11 cellular contexts compared by ENCODE assay signal in genomic region chr10:33009244-33010131, GRCh38. TPM values are rescaled to one million over a fixed set of nuclear protein-coding genes. Genes with fewer than 3 reads are reported as not detected.
DNase-seq lines count a peak whose midpoint lies in the region; ATAC-seq and TF ChIP-seq lines count a peak whose summit lies in the region.
"Had no signal": no experiment of that assay in that cellular context is flagged by ENCODE, and none has a peak within 500 bp of the region (broad histone marks: within the 10 kb centered on the region; RNA-seq: fewer than 3 reads in every experiment).

No MANE protein-coding gene starts in this region.

- H3K9me3 ChIP-seq in CD8-positive, alpha-beta T cell (ENCODE audit: low read length), result no peaks in the 10 kb centered on the region
- H3K9me3 ChIP-seq in T-helper 17 cell (ENCODE audit: control insufficient read depth, low read length, poor library complexity, severe bottlenecking), result no peaks in the 10 kb centered on the region
- no peaks in the 10 kb centered on the region for H3K9me3 ChIP-seq in aorta (ENCODE audit: control insufficient read depth, low read length)
- H3K9me3 ChIP-seq: right atrium auricular region had no signal

- TF ChIP-seq CTCF in CD8-positive, alpha-beta T cell (IDR thresholded peaks at IDR 0.05), result no peak

- no peaks in the 10 kb centered on the region for H3K9me3 Mint-ChIP-seq in CD8-positive, alpha-beta T cell
- H3K9me3 Mint-ChIP-seq in immature natural killer cell, result no peaks in the 10 kb centered on the region
- H3K9me3 Mint-ChIP-seq: CD14-positive monocyte, naive B cell had no signal

- H3K4me3 Mint-ChIP-seq in CD8-positive, alpha-beta T cell, result no peak overlapping the region
- peak overlapping the region; percentile 79 for H3K4me3 Mint-ChIP-seq in T-helper 17 cell
- H3K4me3 Mint-ChIP-seq in immature natural killer cell, result peak overlapping the region; percentile 74 to 91 (median 76)
- H3K4me3 Mint-ChIP-seq: CD14-positive monocyte, endodermal cell had no signal

- H3K4me3 ChIP-seq in ACC112 (ENCODE audit: low read depth, low read length), result peak overlapping the region; percentile 56
- no peak overlapping the region for H3K4me3 ChIP-seq in CD8-positive, alpha-beta T cell (ENCODE audit: low read depth, low read length)
- H3K4me3 ChIP-seq in aorta (ENCODE audit: low read length in 2 of 2), result no peak overlapping the region
- H3K4me3 ChIP-seq: right atrium auricular region had no signal

- ATAC-seq in CD8-positive, alpha-beta T cell, result no peak
- ATAC-seq in T-helper 17 cell, result no peak
- ATAC-seq in aorta (ENCODE audit: low FRiP score), result no peak

- H3K4me1 ChIP-seq in ACC112 (ENCODE audit: control insufficient read depth, insufficient read depth, low read length, unreplicated experiment) (peaks cover 38% of the 10 kb centered on the region), aorta (ENCODE audit: control insufficient read depth in 1 of 2, insufficient read depth in 2 of 2, low read length in 2 of 2) (peaks cover 0 to 1% of the 10 kb centered on the region in 2 donors)
- H3K4me1 ChIP-seq in CD8-positive, alpha-beta T cell (ENCODE audit: insufficient read depth, low read length), result peaks cover 9% of the 10 kb centered on the region

- H2AFZ ChIP-seq in ACC112 (ENCODE audit: low read length, unreplicated experiment), result no peak overlapping the region

- H3K27me3 ChIP-seq in ACC112 (ENCODE audit: insufficient read depth, low read length) (no peaks in the 10 kb centered on the region), aorta (ENCODE audit: control insufficient read depth in 1 of 2, insufficient read depth in 2 of 2, low read length in 1 of 2) (no peaks in the 10 kb centered on the region)
- H3K27me3 ChIP-seq in CD8-positive, alpha-beta T cell (ENCODE audit: insufficient read depth, low read length), result no peaks in the 10 kb centered on the region
- H3K27me3 ChIP-seq: right atrium auricular region had no signal

- H3K27me3 Mint-ChIP-seq in CD8-positive, alpha-beta T cell (ENCODE audit: low read depth), result peaks cover 12% of the 10 kb centered on the region
- H3K27me3 Mint-ChIP-seq in T-helper 17 cell (no peaks in the 10 kb centered on the region), immature natural killer cell (ENCODE audit: low read depth in 3 of 3) (peaks cover 3 to 8% (median 5%) of the 10 kb centered on the region in 3 donors)

- H3K36me3 ChIP-seq in ACC112 (ENCODE audit: insufficient read depth, low read length) (no peaks in the 10 kb centered on the region), aorta (ENCODE audit: control insufficient read depth in 1 of 2, insufficient read depth in 2 of 2, low read length in 1 of 2) (no peaks in the 10 kb centered on the region)
- H3K36me3 ChIP-seq in CD8-positive, alpha-beta T cell (ENCODE audit: insufficient read depth, low read length), result no peaks in the 10 kb centered on the region
- H3K36me3 ChIP-seq: right atrium auricular region had no signal

- H3K27ac ChIP-seq in ACC112 (ENCODE audit: low read depth, low read length), result peak overlapping the region; percentile 82
- H3K27ac ChIP-seq in CD8-positive, alpha-beta T cell (ENCODE audit: low read depth, low read length), result no peak overlapping the region
- H3K27ac ChIP-seq in aorta (ENCODE audit: low read depth in 1 of 2, low read length in 2 of 2), result no peak overlapping the region
- H3K27ac ChIP-seq: right atrium auricular region had no signal

- intact Hi-C loops in CD8-positive, alpha-beta T cell (cut with DNase I, micrococcal nuclease), result loop anchor here (1.0 to 10.0 kb wide), 10 partner anchors 29 to 819 kb away; partner anchors contain the start of genes CCDC7 (in 1 of the 2) and ITGB1 (in 1 of the 2)
- intact Hi-C loops in aorta (cut with DNase I), result loop anchor here (1.0 to 5.0 kb wide), 3 partner anchors 67 to 214 kb away; no protein-coding TSS in a partner anchor

- peaks cover 9% of the 10 kb centered on the region for H3K79me2 ChIP-seq in ACC112 (ENCODE audit: control insufficient read depth, insufficient read depth, low read length, unreplicated experiment)

- H3K4me1 Mint-ChIP-seq in CD8-positive, alpha-beta T cell (ENCODE audit: low read depth), result peaks cover 35% of the 10 kb centered on the region
- H3K4me1 Mint-ChIP-seq in T-helper 17 cell (peaks cover 37% of the 10 kb centered on the region), immature natural killer cell (peaks cover 47 to 60% of the 10 kb centered on the region in 2 donors)

- POLR2A ChIA-PET in CD8-positive, alpha-beta T cell (lab: Charles Lee), result interaction anchor here (0.7 to 1.7 kb wide), 4 partner anchors 14 to 631 kb away, joined by 3 to 8 read pairs (median 3); no protein-coding TSS in a partner anchor

- 63 to 67% methylated on average over 5 of the region's 5 CpGs for WGBS in aorta, 2 donors

- no peak for DNase-seq in CD8-positive, alpha-beta T cell
- DNase-seq in T-helper 17 cell (no peak), immature natural killer cell (no peak), AG20443 (ENCODE audit: low spot score) (no peak), aorta (no peak), nucleus accumbens (lab: John Stamatoyannopoulos, UW) (no peak)

- CTCF ChIA-PET in CD8-positive, alpha-beta T cell (lab: Charles Lee), result interaction anchor here (0.6 to 4.6 kb wide), 56 partner anchors 8 to 819 kb away, joined by 3 to 22 read pairs (median 4); partner anchors contain the start of gene CCDC7

- peak overlapping the region; percentile 86 for H3K27ac Mint-ChIP-seq in CD8-positive, alpha-beta T cell
- peak overlapping the region; percentile 99 for H3K27ac Mint-ChIP-seq in T-helper 17 cell
- H3K27ac Mint-ChIP-seq in immature natural killer cell, result peak overlapping the region; percentile 73 to 96 (median 88)
- H3K27ac Mint-ChIP-seq: endodermal cell had no signal

- no peaks in the 10 kb centered on the region for H3K36me3 Mint-ChIP-seq in CD8-positive, alpha-beta T cell
- no peaks in the 10 kb centered on the region for H3K36me3 Mint-ChIP-seq in T-helper 17 cell (ENCODE audit: low read depth)
- H3K36me3 Mint-ChIP-seq in immature natural killer cell, result no peaks in the 10 kb centered on the region
- H3K36me3 Mint-ChIP-seq: CD14-positive monocyte, naive B cell had no signal

RNA-seq across cellular contexts. Expression of gene ITGB1, which starts 51.5 kb away (rescaled TPM):
- 10 to 100 TPM; 34.2 to 34.5 TPM for total RNA-seq in CD8-positive, alpha-beta T cell
- total RNA-seq in T-helper 17 cell (100 to 1,000 TPM; 392 to 428 TPM), aorta (1,000 to 10,000 TPM in 1 of 2 donors, 100 to 1,000 TPM in 1; 870 to 1,426 TPM)
- polyA plus RNA-seq in immature natural killer cell (100 to 1,000 TPM; 241 to 320 (median 276) TPM), aorta (100 to 1,000 TPM; 678 to 697 TPM)

Comparison
In these comparisons a context has a peak if more than half of its experiments do, and no peak if none do; other contexts are left out.
1. RNA of gene ITGB1, which starts 51.5 kb away (total RNA-seq): 870 to 1,426 TPM in aorta and 392 to 428 TPM in T-helper 17 cell; 34.2 to 34.5 TPM in CD8-positive, alpha-beta T cell; every median in the first group is over 10 times any median in the second.
2. Peak in every context shown above with its lines, with median percentiles within 50 percentile points of each other: H3K27ac Mint-ChIP-seq.